ENCODE assay signal across 1 cellular context in the genomic region with DNA sequence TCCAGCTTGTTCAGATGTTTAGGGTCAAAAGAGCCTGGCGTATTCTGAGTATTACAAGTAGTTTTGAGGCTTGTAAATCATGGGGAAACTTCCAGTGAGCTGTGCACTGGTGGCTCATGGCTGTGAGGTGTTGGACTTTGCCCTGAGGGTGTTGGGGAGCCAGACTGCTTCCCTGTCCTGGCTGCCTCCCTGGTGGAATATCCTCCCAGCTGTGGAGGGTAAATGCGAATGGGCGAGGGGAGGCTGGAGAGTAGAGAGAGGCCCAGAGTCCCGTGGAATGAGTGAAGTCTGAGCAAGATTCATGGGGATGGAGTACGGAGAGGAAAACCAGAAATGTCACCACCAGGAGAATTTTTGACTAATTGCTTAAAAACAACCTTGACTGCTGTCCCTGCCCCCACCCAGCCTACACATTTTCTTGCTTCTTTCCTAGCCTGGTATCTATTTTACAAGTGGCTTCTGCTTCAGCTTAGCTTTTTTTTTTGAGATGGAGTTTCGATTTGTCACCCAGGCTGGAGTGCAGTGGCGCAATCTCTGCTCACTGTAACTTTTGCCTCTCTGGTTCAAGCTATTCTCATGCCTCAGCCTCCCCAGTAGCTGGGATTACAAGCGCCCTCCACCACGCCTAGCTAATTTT.
A peak's percentile ranks its signal among the peaks of the same experiment; 100 is the strongest.
TF ChIP-seq lines count a peak whose summit lies in the region.

No MANE protein-coding gene starts in this region.

TF ChIP-seq in HepG2, 621 proteins besides CTCF, POLR2A, EP300 and RAD21 (continues in another document):
- TF ChIP-seq ZNF556 (CRISPR knock-in tag; IDR thresholded peaks at IDR 0.05; ENCODE audit: borderline replicate concordance) = 0 out of 2 replicates have a peak, but pooled peaks have one; percentile 59
- TF ChIP-seq ZNF564 (CRISPR knock-in tag; IDR thresholded peaks at IDR 0.05) = no peak
- no peak for TF ChIP-seq ZC3H13 (CRISPR knock-in tag; IDR thresholded peaks at IDR 0.05)
- peak; percentile 44; the same call in 1 of the 2 replicates for TF ChIP-seq HOXA3 (CRISPR knock-in tag; IDR thresholded peaks at IDR 0.05)
- TF ChIP-seq, protein P1, sequence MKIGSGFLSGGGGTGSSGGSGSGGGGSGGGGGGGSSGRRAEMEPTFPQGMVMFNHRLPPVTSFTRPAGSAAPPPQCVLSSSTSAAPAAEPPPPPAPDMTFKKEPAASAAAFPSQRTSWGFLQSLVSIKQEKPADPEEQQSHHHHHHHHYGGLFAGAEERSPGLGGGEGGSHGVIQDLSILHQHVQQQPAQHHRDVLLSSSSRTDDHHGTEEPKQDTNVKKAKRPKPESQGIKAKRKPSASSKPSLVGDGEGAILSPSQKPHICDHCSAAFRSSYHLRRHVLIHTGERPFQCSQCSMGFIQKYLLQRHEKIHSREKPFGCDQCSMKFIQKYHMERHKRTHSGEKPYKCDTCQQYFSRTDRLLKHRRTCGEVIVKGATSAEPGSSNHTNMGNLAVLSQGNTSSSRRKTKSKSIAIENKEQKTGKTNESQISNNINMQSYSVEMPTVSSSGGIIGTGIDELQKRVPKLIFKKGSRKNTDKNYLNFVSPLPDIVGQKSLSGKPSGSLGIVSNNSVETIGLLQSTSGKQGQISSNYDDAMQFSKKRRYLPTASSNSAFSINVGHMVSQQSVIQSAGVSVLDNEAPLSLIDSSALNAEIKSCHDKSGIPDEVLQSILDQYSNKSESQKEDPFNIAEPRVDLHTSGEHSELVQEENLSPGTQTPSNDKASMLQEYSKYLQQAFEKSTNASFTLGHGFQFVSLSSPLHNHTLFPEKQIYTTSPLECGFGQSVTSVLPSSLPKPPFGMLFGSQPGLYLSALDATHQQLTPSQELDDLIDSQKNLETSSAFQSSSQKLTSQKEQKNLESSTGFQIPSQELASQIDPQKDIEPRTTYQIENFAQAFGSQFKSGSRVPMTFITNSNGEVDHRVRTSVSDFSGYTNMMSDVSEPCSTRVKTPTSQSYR (CRISPR knock-in tag; IDR thresholded peaks at IDR 0.05; ENCODE audit: borderline replicate concordance) = peak; percentile 32; the same call in 1 of the 2 replicates
- 0 out of 2 replicates have a peak, but pooled peaks have one; percentile 12 for TF ChIP-seq ZNF777 (CRISPR knock-in tag; IDR thresholded peaks at IDR 0.05)
- TF ChIP-seq STAG1 (CRISPR knock-in tag; IDR thresholded peaks at IDR 0.05) = peak; percentile 17; the same call in 1 of the 2 replicates
- TF ChIP-seq ZNF263 (CRISPR knock-in tag; IDR thresholded peaks at IDR 0.05) = 0 out of 2 replicates have a peak, but pooled peaks have one; percentile 25
- no peak for TF ChIP-seq MAFG (CRISPR knock-in tag; IDR thresholded peaks at IDR 0.05)
- TF ChIP-seq, protein P2, sequence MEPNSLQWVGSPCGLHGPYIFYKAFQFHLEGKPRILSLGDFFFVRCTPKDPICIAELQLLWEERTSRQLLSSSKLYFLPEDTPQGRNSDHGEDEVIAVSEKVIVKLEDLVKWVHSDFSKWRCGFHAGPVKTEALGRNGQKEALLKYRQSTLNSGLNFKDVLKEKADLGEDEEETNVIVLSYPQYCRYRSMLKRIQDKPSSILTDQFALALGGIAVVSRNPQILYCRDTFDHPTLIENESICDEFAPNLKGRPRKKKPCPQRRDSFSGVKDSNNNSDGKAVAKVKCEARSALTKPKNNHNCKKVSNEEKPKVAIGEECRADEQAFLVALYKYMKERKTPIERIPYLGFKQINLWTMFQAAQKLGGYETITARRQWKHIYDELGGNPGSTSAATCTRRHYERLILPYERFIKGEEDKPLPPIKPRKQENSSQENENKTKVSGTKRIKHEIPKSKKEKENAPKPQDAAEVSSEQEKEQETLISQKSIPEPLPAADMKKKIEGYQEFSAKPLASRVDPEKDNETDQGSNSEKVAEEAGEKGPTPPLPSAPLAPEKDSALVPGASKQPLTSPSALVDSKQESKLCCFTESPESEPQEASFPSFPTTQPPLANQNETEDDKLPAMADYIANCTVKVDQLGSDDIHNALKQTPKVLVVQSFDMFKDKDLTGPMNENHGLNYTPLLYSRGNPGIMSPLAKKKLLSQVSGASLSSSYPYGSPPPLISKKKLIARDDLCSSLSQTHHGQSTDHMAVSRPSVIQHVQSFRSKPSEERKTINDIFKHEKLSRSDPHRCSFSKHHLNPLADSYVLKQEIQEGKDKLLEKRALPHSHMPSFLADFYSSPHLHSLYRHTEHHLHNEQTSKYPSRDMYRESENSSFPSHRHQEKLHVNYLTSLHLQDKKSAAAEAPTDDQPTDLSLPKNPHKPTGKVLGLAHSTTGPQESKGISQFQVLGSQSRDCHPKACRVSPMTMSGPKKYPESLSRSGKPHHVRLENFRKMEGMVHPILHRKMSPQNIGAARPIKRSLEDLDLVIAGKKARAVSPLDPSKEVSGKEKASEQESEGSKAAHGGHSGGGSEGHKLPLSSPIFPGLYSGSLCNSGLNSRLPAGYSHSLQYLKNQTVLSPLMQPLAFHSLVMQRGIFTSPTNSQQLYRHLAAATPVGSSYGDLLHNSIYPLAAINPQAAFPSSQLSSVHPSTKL (CRISPR knock-in tag; IDR thresholded peaks at IDR 0.05) = peak; percentile 31; the same call in 1 of the 2 replicates
- TF ChIP-seq NFRKB (IDR thresholded peaks at IDR 0.05) = no peak
- peak; percentile 48; the same call in 1 of the 2 replicates for TF ChIP-seq POLR2G (IDR thresholded peaks at IDR 0.05; ENCODE audit: low read depth, low read length)
- peak; percentile 29; the same call in 1 of the 2 replicates for TF ChIP-seq CEBPB (IDR thresholded peaks at IDR 0.05; ENCODE audit: borderline replicate concordance, low read depth, low read length)
- peak; percentile 61; the same call in 1 of the 2 replicates for TF ChIP-seq ZNF644 (CRISPR knock-in tag; IDR thresholded peaks at IDR 0.05; ENCODE audit: low read depth)
- TF ChIP-seq FOSL2 (CRISPR knock-in tag; IDR thresholded peaks at IDR 0.05) = peak; percentile 41; the same call in 1 of the 2 replicates
- TF ChIP-seq ZNF570 (CRISPR knock-in tag; IDR thresholded peaks at IDR 0.05; ENCODE audit: borderline replicate concordance) = no peak
- TF ChIP-seq NPAS2 (CRISPR knock-in tag; IDR thresholded peaks at IDR 0.05; ENCODE audit: borderline replicate concordance) = no peak
- TF ChIP-seq, protein P3, sequence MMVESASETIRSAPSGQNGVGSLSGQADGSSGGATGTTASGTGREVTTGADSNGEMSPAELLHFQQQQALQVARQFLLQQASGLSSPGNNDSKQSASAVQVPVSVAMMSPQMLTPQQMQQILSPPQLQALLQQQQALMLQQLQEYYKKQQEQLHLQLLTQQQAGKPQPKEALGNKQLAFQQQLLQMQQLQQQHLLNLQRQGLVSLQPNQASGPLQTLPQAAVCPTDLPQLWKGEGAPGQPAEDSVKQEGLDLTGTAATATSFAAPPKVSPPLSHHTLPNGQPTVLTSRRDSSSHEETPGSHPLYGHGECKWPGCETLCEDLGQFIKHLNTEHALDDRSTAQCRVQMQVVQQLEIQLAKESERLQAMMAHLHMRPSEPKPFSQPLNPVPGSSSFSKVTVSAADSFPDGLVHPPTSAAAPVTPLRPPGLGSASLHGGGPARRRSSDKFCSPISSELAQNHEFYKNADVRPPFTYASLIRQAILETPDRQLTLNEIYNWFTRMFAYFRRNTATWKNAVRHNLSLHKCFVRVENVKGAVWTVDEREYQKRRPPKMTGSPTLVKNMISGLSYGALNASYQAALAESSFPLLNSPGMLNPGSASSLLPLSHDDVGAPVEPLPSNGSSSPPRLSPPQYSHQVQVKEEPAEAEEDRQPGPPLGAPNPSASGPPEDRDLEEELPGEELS (CRISPR knock-in tag; IDR thresholded peaks at IDR 0.05) = peak; percentile 19; the same call in 1 of the 2 replicates
- TF ChIP-seq ZNF543 (CRISPR knock-in tag; IDR thresholded peaks at IDR 0.05) = peak; percentile 54; the same call in 1 of the 2 replicates
- TF ChIP-seq PHF21A (CRISPR knock-in tag; IDR thresholded peaks at IDR 0.05) = peak; percentile 56
- TF ChIP-seq, protein P4, sequence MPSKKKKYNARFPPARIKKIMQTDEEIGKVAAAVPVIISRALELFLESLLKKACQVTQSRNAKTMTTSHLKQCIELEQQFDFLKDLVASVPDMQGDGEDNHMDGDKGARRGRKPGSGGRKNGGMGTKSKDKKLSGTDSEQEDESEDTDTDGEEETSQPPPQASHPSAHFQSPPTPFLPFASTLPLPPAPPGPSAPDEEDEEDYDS (CRISPR knock-in tag; IDR thresholded peaks at IDR 0.05) = 0 out of 2 replicates have a peak, but pooled peaks have one; percentile 14
- TF ChIP-seq ZNF782 (CRISPR knock-in tag; IDR thresholded peaks at IDR 0.05; ENCODE audit: borderline replicate concordance) = 0 out of 2 replicates have a peak, but pooled peaks have one; percentile 61
- TF ChIP-seq, protein P5, sequence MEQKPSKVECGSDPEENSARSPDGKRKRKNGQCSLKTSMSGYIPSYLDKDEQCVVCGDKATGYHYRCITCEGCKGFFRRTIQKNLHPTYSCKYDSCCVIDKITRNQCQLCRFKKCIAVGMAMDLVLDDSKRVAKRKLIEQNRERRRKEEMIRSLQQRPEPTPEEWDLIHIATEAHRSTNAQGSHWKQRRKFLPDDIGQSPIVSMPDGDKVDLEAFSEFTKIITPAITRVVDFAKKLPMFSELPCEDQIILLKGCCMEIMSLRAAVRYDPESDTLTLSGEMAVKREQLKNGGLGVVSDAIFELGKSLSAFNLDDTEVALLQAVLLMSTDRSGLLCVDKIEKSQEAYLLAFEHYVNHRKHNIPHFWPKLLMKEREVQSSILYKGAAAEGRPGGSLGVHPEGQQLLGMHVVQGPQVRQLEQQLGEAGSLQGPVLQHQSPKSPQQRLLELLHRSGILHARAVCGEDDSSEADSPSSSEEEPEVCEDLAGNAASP (CRISPR knock-in tag; IDR thresholded peaks at IDR 0.05; ENCODE audit: borderline replicate concordance) = peak; percentile 21; the same call in 1 of the 2 replicates
- TF ChIP-seq, protein P6, sequence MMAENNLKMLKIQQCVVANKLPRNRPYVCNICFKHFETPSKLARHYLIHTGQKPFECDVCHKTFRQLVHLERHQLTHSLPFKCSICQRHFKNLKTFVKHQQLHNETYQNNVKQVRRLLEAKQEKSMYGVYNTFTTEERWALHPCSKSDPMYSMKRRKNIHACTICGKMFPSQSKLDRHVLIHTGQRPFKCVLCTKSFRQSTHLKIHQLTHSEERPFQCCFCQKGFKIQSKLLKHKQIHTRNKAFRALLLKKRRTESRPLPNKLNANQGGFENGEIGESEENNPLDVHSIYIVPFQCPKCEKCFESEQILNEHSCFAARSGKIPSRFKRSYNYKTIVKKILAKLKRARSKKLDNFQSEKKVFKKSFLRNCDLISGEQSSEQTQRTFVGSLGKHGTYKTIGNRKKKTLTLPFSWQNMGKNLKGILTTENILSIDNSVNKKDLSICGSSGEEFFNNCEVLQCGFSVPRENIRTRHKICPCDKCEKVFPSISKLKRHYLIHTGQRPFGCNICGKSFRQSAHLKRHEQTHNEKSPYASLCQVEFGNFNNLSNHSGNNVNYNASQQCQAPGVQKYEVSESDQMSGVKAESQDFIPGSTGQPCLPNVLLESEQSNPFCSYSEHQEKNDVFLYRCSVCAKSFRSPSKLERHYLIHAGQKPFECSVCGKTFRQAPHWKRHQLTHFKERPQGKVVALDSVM (CRISPR knock-in tag; IDR thresholded peaks at IDR 0.05) = peak; percentile 84
- TF ChIP-seq ZNF605 (CRISPR knock-in tag; IDR thresholded peaks at IDR 0.05) = no peak
- no peak for TF ChIP-seq ZNF557 (CRISPR knock-in tag; IDR thresholded peaks at IDR 0.05)
- peak; percentile 36; the same call in 1 of the 2 replicates for TF ChIP-seq SPEN (CRISPR knock-in tag; IDR thresholded peaks at IDR 0.05; ENCODE audit: low read depth)
- TF ChIP-seq, protein P7, sequence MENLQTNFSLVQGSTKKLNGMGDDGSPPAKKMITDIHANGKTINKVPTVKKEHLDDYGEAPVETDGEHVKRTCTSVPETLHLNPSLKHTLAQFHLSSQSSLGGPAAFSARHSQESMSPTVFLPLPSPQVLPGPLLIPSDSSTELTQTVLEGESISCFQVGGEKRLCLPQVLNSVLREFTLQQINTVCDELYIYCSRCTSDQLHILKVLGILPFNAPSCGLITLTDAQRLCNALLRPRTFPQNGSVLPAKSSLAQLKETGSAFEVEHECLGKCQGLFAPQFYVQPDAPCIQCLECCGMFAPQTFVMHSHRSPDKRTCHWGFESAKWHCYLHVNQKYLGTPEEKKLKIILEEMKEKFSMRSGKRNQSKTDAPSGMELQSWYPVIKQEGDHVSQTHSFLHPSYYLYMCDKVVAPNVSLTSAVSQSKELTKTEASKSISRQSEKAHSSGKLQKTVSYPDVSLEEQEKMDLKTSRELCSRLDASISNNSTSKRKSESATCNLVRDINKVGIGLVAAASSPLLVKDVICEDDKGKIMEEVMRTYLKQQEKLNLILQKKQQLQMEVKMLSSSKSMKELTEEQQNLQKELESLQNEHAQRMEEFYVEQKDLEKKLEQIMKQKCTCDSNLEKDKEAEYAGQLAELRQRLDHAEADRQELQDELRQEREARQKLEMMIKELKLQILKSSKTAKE (CRISPR knock-in tag; IDR thresholded peaks at IDR 0.05; ENCODE audit: borderline replicate concordance) = no peak
- TF ChIP-seq, protein P8, sequence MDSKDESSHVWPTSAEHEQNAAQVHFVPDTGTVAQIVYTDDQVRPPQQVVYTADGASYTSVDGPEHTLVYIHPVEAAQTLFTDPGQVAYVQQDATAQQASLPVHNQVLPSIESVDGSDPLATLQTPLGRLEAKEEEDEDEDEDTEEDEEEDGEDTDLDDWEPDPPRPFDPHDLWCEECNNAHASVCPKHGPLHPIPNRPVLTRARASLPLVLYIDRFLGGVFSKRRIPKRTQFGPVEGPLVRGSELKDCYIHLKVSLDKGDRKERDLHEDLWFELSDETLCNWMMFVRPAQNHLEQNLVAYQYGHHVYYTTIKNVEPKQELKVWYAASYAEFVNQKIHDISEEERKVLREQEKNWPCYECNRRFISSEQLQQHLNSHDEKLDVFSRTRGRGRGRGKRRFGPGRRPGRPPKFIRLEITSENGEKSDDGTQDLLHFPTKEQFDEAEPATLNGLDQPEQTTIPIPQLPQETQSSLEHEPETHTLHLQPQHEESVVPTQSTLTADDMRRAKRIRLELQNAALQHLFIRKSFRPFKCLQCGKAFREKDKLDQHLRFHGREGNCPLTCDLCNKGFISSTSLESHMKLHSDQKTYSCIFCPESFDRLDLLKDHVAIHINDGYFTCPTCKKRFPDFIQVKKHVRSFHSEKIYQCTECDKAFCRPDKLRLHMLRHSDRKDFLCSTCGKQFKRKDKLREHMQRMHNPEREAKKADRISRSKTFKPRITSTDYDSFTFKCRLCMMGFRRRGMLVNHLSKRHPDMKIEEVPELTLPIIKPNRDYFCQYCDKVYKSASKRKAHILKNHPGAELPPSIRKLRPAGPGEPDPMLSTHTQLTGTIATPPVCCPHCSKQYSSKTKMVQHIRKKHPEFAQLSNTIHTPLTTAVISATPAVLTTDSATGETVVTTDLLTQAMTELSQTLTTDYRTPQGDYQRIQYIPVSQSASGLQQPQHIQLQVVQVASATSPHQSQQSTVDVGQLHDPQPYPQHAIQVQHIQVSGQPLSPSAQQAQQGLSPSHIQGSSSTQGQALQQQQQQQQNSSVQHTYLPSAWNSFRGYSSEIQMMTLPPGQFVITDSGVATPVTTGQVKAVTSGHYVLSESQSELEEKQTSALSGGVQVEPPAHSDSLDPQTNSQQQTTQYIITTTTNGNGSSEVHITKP (CRISPR knock-in tag; IDR thresholded peaks at IDR 0.05; ENCODE audit: low read depth) = 0 out of 2 replicates have a peak, but pooled peaks have one; percentile 38
- TF ChIP-seq ZNF446 (CRISPR knock-in tag; IDR thresholded peaks at IDR 0.05) = no peak
